Comparison of ENCODE assay signal across 8 cellular contexts in the genomic region with DNA sequence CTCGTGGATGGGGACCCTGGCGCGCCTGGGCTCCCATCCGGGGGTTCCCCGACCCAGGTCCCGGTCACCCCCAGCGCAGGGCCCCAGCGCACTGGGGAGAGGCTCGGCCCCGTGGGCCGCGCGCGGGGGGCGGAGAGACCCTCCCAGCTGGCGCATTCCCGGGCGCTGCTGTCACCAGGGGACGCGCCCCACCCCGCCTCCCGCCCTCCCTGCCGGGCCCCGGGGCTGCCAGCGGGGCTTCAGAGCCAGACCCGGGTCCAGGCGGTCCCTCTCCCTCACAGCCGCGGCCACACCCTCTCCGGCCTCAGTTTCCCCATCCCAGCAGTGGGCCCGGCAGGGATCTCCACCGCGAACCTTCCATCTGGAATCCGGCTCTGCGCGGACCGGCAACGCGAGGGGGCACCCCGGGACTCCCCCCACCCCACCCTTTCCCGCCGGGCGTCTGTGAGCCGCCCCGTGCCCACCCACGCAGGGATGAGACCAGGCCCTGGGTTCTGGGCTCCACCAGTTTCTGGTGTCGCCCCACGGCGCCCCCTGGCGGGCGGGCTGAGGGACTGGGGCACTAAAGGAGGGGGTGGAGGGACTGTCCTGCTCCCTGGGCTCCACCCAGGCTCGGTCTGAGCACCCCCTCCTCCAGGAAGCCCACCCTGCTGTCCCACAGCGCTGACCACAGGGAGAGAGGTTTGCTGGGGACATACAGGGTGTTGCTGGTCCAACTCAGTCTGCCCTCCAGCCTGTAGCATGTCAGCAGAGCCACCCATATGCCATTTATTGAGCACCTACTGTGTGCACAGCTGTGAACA. TPM values are rescaled to one million over a fixed set of nuclear protein-coding genes. Genes with fewer than 3 reads are reported as not detected.
DNase-seq lines count a peak whose midpoint lies in the region; ATAC-seq, FAIRE-seq and TF ChIP-seq lines count a peak whose summit lies in the region.

No MANE protein-coding gene starts in this region.

- H3K27me3 ChIP-seq in astrocyte (ENCODE audit: insufficient read depth, low read length), result peaks cover 2% of the 10 kb centered on the region

- H3K4me2 ChIP-seq in astrocyte (ENCODE audit: low read length), result peak overlapping the region; percentile 82

- H4K20me1 ChIP-seq in astrocyte (ENCODE audit: insufficient read depth, low read length), result no peaks in the 10 kb centered on the region

- H3K4me3 Mint-ChIP-seq in astrocyte (ENCODE audit: unreplicated experiment), result no peak overlapping the region

- no peaks in the 10 kb centered on the region for H3K36me3 Mint-ChIP-seq in astrocyte (ENCODE audit: low read depth, unreplicated experiment)

- H2AFZ ChIP-seq in astrocyte (ENCODE audit: low read depth, low read length), result no peak overlapping the region

- H3K36me3 ChIP-seq in astrocyte (ENCODE audit: insufficient read depth, low read length), result no peaks in the 10 kb centered on the region

- H3K4me1 Mint-ChIP-seq in astrocyte (ENCODE audit: low read depth, unreplicated experiment), result no peaks in the 10 kb centered on the region

- DNase-seq in HCEC 1CT (peak; percentile 39), T-helper 1 cell (peak; percentile 34 to 70 (median 53)), astrocyte (ENCODE audit: low read depth) (no peak), islet precursor cell (peak; percentile 79), NCI-H1092 (lab: John Stamatoyannopoulos, UW) (no peak)
- peak; percentile 60 to 70 for DNase-seq in stimulated activated CD4-positive, alpha-beta T cell treated with anti-CD3 and anti-CD28 coated beads, Interleukin-4, amount 100 ng/mL, for 4 hours

- H3K9me3 ChIP-seq in astrocyte (ENCODE audit: insufficient read depth, low read depth, low read length), result peaks cover 6% of the 10 kb centered on the region

- H3K4me3 ChIP-seq in astrocyte (ENCODE audit: insufficient read depth, low read depth, low read length), result peak overlapping the region; percentile 28

- H3K27ac Mint-ChIP-seq in astrocyte (ENCODE audit: unreplicated experiment), result no peak overlapping the region

- no peak overlapping the region for H3K27ac ChIP-seq in 22Rv1
- H3K27ac ChIP-seq in astrocyte (ENCODE audit: low read depth, low read length), result no peak overlapping the region

- H3K9ac ChIP-seq in astrocyte (ENCODE audit: low read length), result peak overlapping the region; percentile 62

- peaks cover 16% of the 10 kb centered on the region for H3K27me3 Mint-ChIP-seq in astrocyte (ENCODE audit: low read depth, unreplicated experiment)

- H3K79me2 ChIP-seq in astrocyte (ENCODE audit: insufficient read depth, low read length), result no peaks in the 10 kb centered on the region

- H3K4me1 ChIP-seq in astrocyte (ENCODE audit: insufficient read depth, low read length), result peaks cover 4% of the 10 kb centered on the region

- ATAC-seq in GM21786 (IDR thresholded peaks at IDR 0.05; ENCODE audit: unreplicated experiment), result no peak

- no peak for FAIRE-seq in astrocyte (lab: Jason Lieb, UNC)

- TF ChIP-seq CTCF in 22Rv1 (IDR thresholded peaks at IDR 0.05), result peak; percentile 75
- TF ChIP-seq CTCF in astrocyte (IDR thresholded peaks at IDR 0.05; ENCODE audit: insufficient read depth, low read depth, low read length), result peak; percentile 27

- H3K9me3 Mint-ChIP-seq in astrocyte (ENCODE audit: unreplicated experiment), result no peaks in the 10 kb centered on the region

RNA-seq across cellular contexts. Expression of gene ADAMTSL5, which starts 0.9 kb away (rescaled TPM):
- 4.7 and 5.5 TPM in 2 replicates for total RNA-seq in astrocyte

RNA-seq across cellular contexts. Expression of gene PLK5, which starts 10.2 kb away (rescaled TPM):
- total RNA-seq in astrocyte, result 0.09 TPM in 1 of 2 replicates, not detected in the other

RNA-seq across cellular contexts. Expression of gene REEP6, which starts 22.7 kb away (rescaled TPM):
- 5.7 and 6.6 TPM in 2 replicates for total RNA-seq in astrocyte

RNA-seq across cellular contexts. Expression of gene PCSK4, which starts 23.5 kb away (rescaled TPM):
- 2.7 and 3.9 TPM in 2 replicates for total RNA-seq in astrocyte

RNA-seq across cellular contexts. Expression of gene C19orf25, which starts 34.7 kb away (rescaled TPM):
- 30.2 and 32.4 TPM in 2 replicates for total RNA-seq in astrocyte

Comparison
In these comparisons a context has a peak if more than half of its experiments do, and no peak if none do; other contexts are left out.
1. DNase-seq: peak in HCEC 1CT (single experiment), T-helper 1 cell (5 of 5), islet precursor cell (single experiment) and stimulated activated CD4-positive, alpha-beta T cell treated with anti-CD3 and anti-CD28 coated beads, Interleukin-4, amount 100 ng/mL, for 4 hours (2 of 2); none in astrocyte (single experiment) and NCI-H1092 (single experiment).